ENCODE assay signal across 6 cellular contexts in the genomic region with DNA sequence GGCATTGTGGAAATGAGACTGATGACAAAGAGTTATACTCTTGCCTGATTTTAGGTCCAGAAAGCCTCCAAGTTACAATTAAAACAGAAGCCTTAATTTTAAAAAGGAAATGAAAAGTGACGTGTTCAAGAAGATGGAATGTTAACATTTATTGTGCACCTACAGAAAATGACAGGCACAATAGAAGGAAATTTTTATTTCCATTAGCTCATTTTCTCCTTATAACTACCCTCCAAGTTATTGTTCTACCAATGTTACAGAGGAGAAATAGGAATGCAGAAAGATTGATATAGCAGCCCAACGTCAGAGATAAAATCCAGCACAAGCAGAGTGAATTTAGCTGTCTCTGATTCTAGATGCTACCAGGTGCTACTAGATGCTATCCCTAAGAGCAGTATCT.
"Had no signal": no experiment of that assay in that cellular context is flagged by ENCODE, and none has a peak within 500 bp of the region (broad histone marks: within the 10 kb centered on the region; RNA-seq: fewer than 3 reads in every experiment).

No MANE protein-coding gene starts in this region.

- ATAC-seq: GM23338, K562 had no signal

- H2AFZ ChIP-seq: GM23338 had no signal

- DNase-seq: H9, HCEC 1CT, IMR-90 had no signal

- H3K27ac ChIP-seq: HL-60 had no signal

- H3K4me2 ChIP-seq: GM23338 had no signal

- H3K4me3 ChIP-seq: GM23338, K562 had no signal
